ENCODE assay signal across 8 cellular contexts in genomic region chr1:2381741-2382620, GRCh38. TPM values are rescaled to one million over a fixed set of nuclear protein-coding genes. Genes with fewer than 3 reads are reported as not detected.
DNase-seq lines count a peak whose midpoint lies in the region; ATAC-seq lines count a peak whose summit lies in the region.

No MANE protein-coding gene starts in this region.

- intact Hi-C loops in cardiac septum (cut with DNase I), result loop anchor here (1.0 to 10.0 kb wide), 3 partner anchors 67 to 255 kb away; no protein-coding TSS in a partner anchor

- H3K4me1 Mint-ChIP-seq in activated naive CD8-positive, alpha-beta T cell treated with anti-CD3 and anti-CD28 coated beads for 36 hours, result no peaks in the 10 kb centered on the region

- ATAC-seq in HG03103 (IDR thresholded peaks at IDR 0.05; ENCODE audit: low read depth, unreplicated experiment) (peak; percentile 56), GM21737 (IDR thresholded peaks at IDR 0.05; ENCODE audit: unreplicated experiment) (no peak)

- DNase-seq in DMS79 treated with DMSO at 0.1 percent for 48 hours (lab: John Stamatoyannopoulos, UW), result peak; percentile 12
- peak; percentile 26 to 49 for DNase-seq in SW 1271 (lab: John Stamatoyannopoulos, UW)
- DNase-seq in activated naive CD8-positive, alpha-beta T cell treated with anti-CD3 and anti-CD28 coated beads for 36 hours, result peak; percentile 81
- DNase-seq in cardiac septum (ENCODE audit: low spot score), result peak; percentile 93
- DNase-seq in putamen (ENCODE audit: low spot score), result peak; percentile 66
- DNase-seq in NCI-H1436 treated with DMSO at 0.1 percent for 48 hours (lab: John Stamatoyannopoulos, UW), result no peak

- no peaks in the 10 kb centered on the region for H3K27me3 Mint-ChIP-seq in activated naive CD8-positive, alpha-beta T cell treated with anti-CD3 and anti-CD28 coated beads for 36 hours

- no peak overlapping the region for H3K27ac Mint-ChIP-seq in activated naive CD8-positive, alpha-beta T cell treated with anti-CD3 and anti-CD28 coated beads for 36 hours

- H3K36me3 Mint-ChIP-seq in activated naive CD8-positive, alpha-beta T cell treated with anti-CD3 and anti-CD28 coated beads for 36 hours, result no peaks in the 10 kb centered on the region

- H3K4me3 Mint-ChIP-seq in activated naive CD8-positive, alpha-beta T cell treated with anti-CD3 and anti-CD28 coated beads for 36 hours, result no peak overlapping the region

- no peaks in the 10 kb centered on the region for H3K9me3 Mint-ChIP-seq in activated naive CD8-positive, alpha-beta T cell treated with anti-CD3 and anti-CD28 coated beads for 36 hours

RNA-seq across cellular contexts. Expression of gene MORN1, which starts 9.4 kb away (rescaled TPM):
- total RNA-seq in activated naive CD8-positive, alpha-beta T cell treated with anti-CD3 and anti-CD28 coated beads for 36 hours, result 1 to 10 TPM; 6.8 to 7.8 TPM
- 3.6 TPM for total RNA-seq in cardiac septum

RNA-seq across cellular contexts. Expression of gene RER1, which starts 9.7 kb away (rescaled TPM):
- 100 to 1,000 TPM; 161 to 176 TPM for total RNA-seq in activated naive CD8-positive, alpha-beta T cell treated with anti-CD3 and anti-CD28 coated beads for 36 hours
- total RNA-seq in cardiac septum, result 81.9 TPM

RNA-seq across cellular contexts. Expression of gene PEX10, which starts 30.4 kb away (rescaled TPM):
- total RNA-seq in activated naive CD8-positive, alpha-beta T cell treated with anti-CD3 and anti-CD28 coated beads for 36 hours, result 10 to 100 TPM; 21.5 to 23.7 TPM
- total RNA-seq in cardiac septum, result 18.1 TPM
